ENCODE assay signal across 17 cellular contexts in genomic region chr17:59026176-59026939, GRCh38.
DNase-seq lines count a peak whose midpoint lies in the region; ATAC-seq and TF ChIP-seq lines count a peak whose summit lies in the region.
"Had no signal": no experiment of that assay in that cellular context is flagged by ENCODE, and none has a peak within 500 bp of the region (broad histone marks: within the 10 kb centered on the region; RNA-seq: fewer than 3 reads in every experiment).

No MANE protein-coding gene starts in this region.

- TF ChIP-seq CTCF in right atrium auricular region (IDR thresholded peaks at IDR 0.05), result no peak
- no peak for TF ChIP-seq CTCF in vagina (IDR thresholded peaks at IDR 0.05)
- no peak for TF ChIP-seq CTCF in transverse colon (IDR thresholded peaks at IDR 0.05)

- in situ Hi-C loops in transverse colon (cut with MboI; ENCODE audit: low pct_ligation_motif_present in 1 of 4, low pct_unique_long_range_greater_than_20kb in 1 of 4, low sequenced_read_pairs in 3 of 4), result loop anchor here in 1 of 4 donors (25.0 kb wide), 1 partner anchor 89 kb away; no protein-coding TSS in a partner anchor

- H3K4me1 ChIP-seq in right atrium auricular region, result peaks cover 0 to 4% of the 10 kb centered on the region in 2 donors
- peaks cover 28% of the 10 kb centered on the region for H3K4me1 ChIP-seq in adipocyte (ENCODE audit: control insufficient read depth, insufficient read depth, low read length)
- H3K4me1 ChIP-seq in vagina, result peaks cover 18% of the 10 kb centered on the region
- peaks cover 0 to 3% (median 0%) of the 10 kb centered on the region in 4 donors for H3K4me1 ChIP-seq in transverse colon

- peaks cover 1% of the 10 kb centered on the region for H3K36me3 ChIP-seq in right atrium auricular region
- H3K36me3 ChIP-seq in adipocyte (ENCODE audit: control insufficient read depth, insufficient read depth, low read length, severe bottlenecking), result peaks cover 2% of the 10 kb centered on the region
- peaks cover 0 to 2% of the 10 kb centered on the region in 2 donors for H3K36me3 ChIP-seq in vagina
- peaks cover 0 to 10% (median 3%) of the 10 kb centered on the region in 4 donors for H3K36me3 ChIP-seq in transverse colon

- WGBS in transverse colon (ENCODE audit: low coverage in 1 of 2), 2 donors, result 88 to 100% methylated on average over 1 of the region's 1 CpG

- no peak overlapping the region for H3K4me3 ChIP-seq in right atrium auricular region
- peak overlapping the region; percentile 8 for H3K4me3 ChIP-seq in adipocyte (ENCODE audit: low read length)
- no peak overlapping the region for H3K4me3 ChIP-seq in vagina
- no peak overlapping the region for H3K4me3 ChIP-seq in transverse colon
- H3K4me3 ChIP-seq: dorsolateral prefrontal cortex, esophagus muscularis mucosa, hepatocyte had no signal

- no peaks in the 10 kb centered on the region for H3K27me3 ChIP-seq in right atrium auricular region
- no peaks in the 10 kb centered on the region for H3K27me3 ChIP-seq in adipocyte (replicated peaks; ENCODE audit: control insufficient read depth, insufficient read depth, low read length)
- H3K27me3 ChIP-seq in vagina, result no peaks in the 10 kb centered on the region
- H3K27me3 ChIP-seq in transverse colon, result no peaks in the 10 kb centered on the region
- H3K27me3 ChIP-seq: dorsolateral prefrontal cortex, esophagus muscularis mucosa, hepatocyte had no signal

- TF ChIP-seq POLR2A in vagina (IDR thresholded peaks at IDR 0.05) (no peak), transverse colon (IDR thresholded peaks at IDR 0.05) (no peak)

- TF ChIP-seq EP300 in transverse colon (IDR thresholded peaks at IDR 0.05; ENCODE audit: low read depth), result no peak

- intact Hi-C loops in Right ventricle myocardium inferior (cut with DNase I) (no loop called here), vagina (cut with DNase I) (no loop called here), transverse colon (cut with DNase I; ENCODE audit: low total_unique reads) (no loop called here)

- H3K27ac ChIP-seq in right atrium auricular region, result no peak overlapping the region
- peak overlapping the region; percentile 34 for H3K27ac ChIP-seq in vagina
- no peak overlapping the region for H3K27ac ChIP-seq in transverse colon
- H3K27ac ChIP-seq: esophagus muscularis mucosa, hepatocyte had no signal

- DNase-seq in Right ventricle myocardium inferior (ENCODE audit: missing footprints), result no peak
- DNase-seq in right atrium auricular region (ENCODE audit: low spot score), result no peak
- peak; percentile 42 for DNase-seq in adipocyte (ENCODE audit: low read depth)
- peak; percentile 28 for DNase-seq in medulla oblongata (ENCODE audit: extremely low spot score)
- no peak for DNase-seq in vagina (ENCODE audit: extremely low spot score in 2 of 2)
- no peak for DNase-seq in transverse colon
- no peak for DNase-seq in effector CD8-positive, alpha-beta T cell (lab: John Stamatoyannopoulos, UW)
- DNase-seq: activated naive CD4-positive, alpha-beta T cell treated with anti-CD3 and anti-CD28 coated beads, Interleukin-2, amount 50 U/mL, for 16 hours; dorsolateral prefrontal cortex; EL; HFFc6; NCI-H146; NCI-H345; NK-92 treated with Interleukin-12 subunit alpha and Interleukin-12 subunit beta, amount 100 ng/mL, for 24 hours had no signal

- no peak overlapping the region for H3K9ac ChIP-seq in adipocyte (ENCODE audit: low read length)

- H3K9me3 ChIP-seq in right atrium auricular region (no peaks in the 10 kb centered on the region), adipocyte (ENCODE audit: control insufficient read depth, low read length) (no peaks in the 10 kb centered on the region), vagina (no peaks in the 10 kb centered on the region), transverse colon (no peaks in the 10 kb centered on the region)
- H3K9me3 ChIP-seq: esophagus muscularis mucosa had no signal

- ATAC-seq in Right ventricle myocardium inferior (peak; percentile 68), GM19328 (IDR thresholded peaks at IDR 0.05; ENCODE audit: unreplicated experiment) (no peak)

Comparison
In these comparisons a context has a peak if more than half of its experiments do, and no peak if none do; other contexts are left out.
1. DNase-seq: peak in adipocyte (single experiment) and medulla oblongata (single experiment); none in Right ventricle myocardium inferior (single experiment), right atrium auricular region (single experiment), vagina (0 of 2), transverse colon (single experiment) and effector CD8-positive, alpha-beta T cell (single experiment).